ENCODE assay signal across 28 cellular contexts in genomic region chr16:10896723-10897122, GRCh38. TPM values are rescaled to one million over a fixed set of nuclear protein-coding genes. Genes with fewer than 3 reads are reported as not detected.
DNase-seq lines count a peak whose midpoint lies in the region; ATAC-seq, FAIRE-seq and TF ChIP-seq lines count a peak whose summit lies in the region.
"Had no signal": no experiment of that assay in that cellular context is flagged by ENCODE, and none has a peak within 500 bp of the region (broad histone marks: within the 10 kb centered on the region; RNA-seq: fewer than 3 reads in every experiment).

No MANE protein-coding gene starts in this region.

- no peak for DNase-seq in GM19239 (ENCODE audit: insufficient read length, low spot score)
- DNase-seq in sciatic nerve (ENCODE audit: low spot score): no peak
- no peak for DNase-seq in T-helper 2 cell treated with Interferon-gamma antibody and Interleukin-4, amounts not matched to agents 5 μg/mL and 100 μg/mL, for 36 hours (ENCODE audit: low spot score)
- DNase-seq in GM20000 (ENCODE audit: low spot score): no peak
- DNase-seq in WERI-Rb-1: no peak
- DNase-seq: activated CD4-positive, alpha-beta T cell treated with anti-CD3 and anti-CD28 coated beads for 4 hours; activated naive CD4-positive, alpha-beta T cell treated with Interleukin-2 at 50 U/mL for 16 hours; activated T-cell treated with anti-CD3 and anti-CD28 coated beads, Interleukin-2, amount 50 U/mL, for 4 hours; brain microvascular endothelial cell; CD8-positive, alpha-beta T cell; DMS53; effector CD8-positive, alpha-beta T cell; erythroblast; foreskin keratinocyte; GDM1; HCEC 1CT; left colon; NCI-H1436; NCI-H446 treated with DMSO at 0.1 percent for 48 hours; SJCRH30; stimulated activated CD4-positive, alpha-beta T cell treated with anti-CD3 and anti-CD28 coated beads, Interleukin-4, amount 100 ng/mL, for 24 hours; stimulated activated naive CD8-positive, alpha-beta T cell treated with anti-CD3 and anti-CD28 coated beads, Interleukin-15, Interleukin-2, amounts not matched to agents 100 U/mL and 50 U/mL, for 24 hours; T-helper 1 cell had no signal

- peak; percentile 11 for FAIRE-seq in GM19239 (lab: Jason Lieb, UNC)

- H3K9me3 Mint-ChIP-seq in T-helper 2 cell treated with Interferon-gamma antibody and Interleukin-4, amounts not matched to agents 5 μg/mL and 100 μg/mL, for 36 hours: no peaks in the 10 kb centered on the region
- H3K9me3 Mint-ChIP-seq: activated T-cell treated with anti-CD3 and anti-CD28 coated beads, Interleukin-2, amount 50 U/mL, for 4 hours; CD8-positive, alpha-beta T cell; natural killer cell treated with Interleukin-12 subunit alpha and Interleukin-12 subunit beta and Interleukin-15 and Interleukin-18, amount 100 ng/mL, for 72 hours had no signal

- no peak overlapping the region for H3K4me3 Mint-ChIP-seq in T-helper 2 cell treated with Interferon-gamma antibody and Interleukin-4, amounts not matched to agents 5 μg/mL and 100 μg/mL, for 36 hours
- H3K4me3 Mint-ChIP-seq: activated T-cell treated with anti-CD3 and anti-CD28 coated beads, Interleukin-2, amount 50 U/mL, for 4 hours; CD8-positive, alpha-beta T cell; natural killer cell treated with Interleukin-12 subunit alpha and Interleukin-12 subunit beta and Interleukin-15 and Interleukin-18, amount 100 ng/mL, for 72 hours had no signal

- H3K4me3 ChIP-seq in DOHH2 (ENCODE audit: low read length): peak overlapping the region; percentile 50
- peak overlapping the region; percentile 66 for H3K4me3 ChIP-seq in OCI-LY3 (ENCODE audit: low read length)
- no peak overlapping the region for H3K4me3 ChIP-seq in WERI-Rb-1 (ENCODE audit: low read depth, low read length)
- H3K4me3 ChIP-seq: Peyer's patch, SJCRH30 had no signal

- peaks cover 42% of the 10 kb centered on the region for H3K36me3 Mint-ChIP-seq in T-helper 2 cell treated with Interferon-gamma antibody and Interleukin-4, amounts not matched to agents 5 μg/mL and 100 μg/mL, for 36 hours (ENCODE audit: low read depth)
- H3K36me3 Mint-ChIP-seq: CD8-positive, alpha-beta T cell had no signal

- H3K79me2 ChIP-seq in DOHH2 (ENCODE audit: control insufficient read depth, low read length) (peaks cover 34% of the 10 kb centered on the region), OCI-LY3 (ENCODE audit: low read length) (peaks cover 91% of the 10 kb centered on the region)

- H3K9me3 ChIP-seq in DOHH2 (ENCODE audit: control insufficient read depth, insufficient read depth, low read length) (no peaks in the 10 kb centered on the region), OCI-LY3 (ENCODE audit: insufficient read depth, low read length) (no peaks in the 10 kb centered on the region), WERI-Rb-1 (ENCODE audit: severe bottlenecking) (no peaks in the 10 kb centered on the region)
- H3K9me3 ChIP-seq: Peyer's patch, SJCRH30 had no signal

- H3K4me2 ChIP-seq in DOHH2 (ENCODE audit: low read length) (peak overlapping the region; percentile 65), OCI-LY3 (ENCODE audit: low read length) (peak overlapping the region; percentile 91)

- no peaks in the 10 kb centered on the region for H3K27me3 ChIP-seq in DOHH2 (ENCODE audit: control insufficient read depth, low read length)
- no peaks in the 10 kb centered on the region for H3K27me3 ChIP-seq in OCI-LY3 (ENCODE audit: low read depth, low read length)
- no peaks in the 10 kb centered on the region for H3K27me3 ChIP-seq in WERI-Rb-1 (ENCODE audit: insufficient read depth, low read depth, severe bottlenecking)
- H3K27me3 ChIP-seq: brain microvascular endothelial cell, foreskin keratinocyte, Peyer's patch, SJCRH30 had no signal

- intact Hi-C loops in sciatic nerve (cut with DNase I): no loop called here

- H3K36me3 ChIP-seq in DOHH2 (ENCODE audit: control insufficient read depth, low read length) (peaks cover 71% of the 10 kb centered on the region), OCI-LY3 (replicated peaks; ENCODE audit: low read depth, low read length) (peaks cover 80% of the 10 kb centered on the region), WERI-Rb-1 (no peaks in the 10 kb centered on the region)
- H3K36me3 ChIP-seq: brain microvascular endothelial cell, SJCRH30 had no signal

- H3K4me1 ChIP-seq in DOHH2 (ENCODE audit: control insufficient read depth, low read length) (peaks cover 61% of the 10 kb centered on the region), OCI-LY3 (ENCODE audit: low read length) (peaks cover 74% of the 10 kb centered on the region)
- H3K4me1 ChIP-seq: foreskin keratinocyte, SJCRH30 had no signal

- no peak overlapping the region for H3K27ac Mint-ChIP-seq in T-helper 2 cell treated with Interferon-gamma antibody and Interleukin-4, amounts not matched to agents 5 μg/mL and 100 μg/mL, for 36 hours
- H3K27ac Mint-ChIP-seq: CD8-positive, alpha-beta T cell; natural killer cell treated with Interleukin-12 subunit alpha and Interleukin-12 subunit beta and Interleukin-15 and Interleukin-18, amount 100 ng/mL, for 72 hours had no signal

- H3K27ac ChIP-seq in DOHH2 (ENCODE audit: low read depth, low read length) (peak overlapping the region; percentile 86), OCI-LY3 (ENCODE audit: low read length) (peak overlapping the region; percentile 98), WERI-Rb-1 (no peak overlapping the region)
- H3K27ac ChIP-seq: brain microvascular endothelial cell, foreskin keratinocyte, SJCRH30 had no signal

- 0 out of 2 replicates have a peak, but pooled peaks cover 4% of the 10 kb centered on the region for H4K20me1 ChIP-seq in DOHH2 (ENCODE audit: control insufficient read depth, insufficient read depth, low read depth, low read length)
- peaks cover 85% of the 10 kb centered on the region for H4K20me1 ChIP-seq in OCI-LY3 (ENCODE audit: insufficient read depth, low read length)

- H3K9me2 ChIP-seq in DOHH2 (replicated peaks; ENCODE audit: control insufficient read depth, low read length): no peaks in the 10 kb centered on the region

- peaks cover under 1% of the 10 kb centered on the region for H3K4me1 Mint-ChIP-seq in T-helper 2 cell treated with Interferon-gamma antibody and Interleukin-4, amounts not matched to agents 5 μg/mL and 100 μg/mL, for 36 hours (ENCODE audit: low read depth)

- peaks cover 24% of the 10 kb centered on the region for H3F3A ChIP-seq in DOHH2 (ENCODE audit: control insufficient read depth, insufficient read depth)

- H3K27me3 Mint-ChIP-seq in T-helper 2 cell treated with Interferon-gamma antibody and Interleukin-4, amounts not matched to agents 5 μg/mL and 100 μg/mL, for 36 hours (ENCODE audit: low read depth): no peaks in the 10 kb centered on the region
- H3K27me3 Mint-ChIP-seq: natural killer cell treated with Interleukin-12 subunit alpha and Interleukin-12 subunit beta and Interleukin-15 and Interleukin-18, amount 100 ng/mL, for 72 hours had no signal

- ATAC-seq in sciatic nerve: peak; percentile 51
- ATAC-seq: activated T-cell treated with anti-CD3 and anti-CD28 coated beads, Interleukin-2, amount 50 U/mL, for 4 hours; CD8-positive, alpha-beta T cell; foreskin keratinocyte; left colon; natural killer cell treated with Interleukin-12 subunit alpha and Interleukin-12 subunit beta and Interleukin-15 and Interleukin-18, amount 100 ng/mL, for 72 hours; stimulated activated naive CD8-positive, alpha-beta T cell treated with anti-CD3 and anti-CD28 coated beads, Interleukin-15, Interleukin-2, amounts not matched to agents 100 U/mL and 50 U/mL, for 24 hours had no signal

- H2AFZ ChIP-seq in OCI-LY3 (ENCODE audit: low read depth, low read length): no peak overlapping the region

- peak overlapping the region; percentile 82 for H3K9ac ChIP-seq in OCI-LY3 (ENCODE audit: low read length)

- TF ChIP-seq CTCF in DOHH2 (IDR thresholded peaks at IDR 0.05; ENCODE audit: low read depth, low read length, poor library complexity, severe bottlenecking) (no peak), OCI-LY3 (IDR thresholded peaks at IDR 0.05; ENCODE audit: low read depth, low read length) (no peak), GM20000 (IDR thresholded peaks at IDR 0.05; ENCODE audit: extremely low read depth, missing control alignments) (no peak), WERI-Rb-1 (IDR thresholded peaks at IDR 0.05; ENCODE audit: low read depth, low read length) (no peak)

RNA-seq across cellular contexts. Expression of gene CIITA, which starts 19.7 kb away (rescaled TPM):
- 51.9 TPM for total RNA-seq in sciatic nerve
- total RNA-seq: MCF 10A had no signal

RNA-seq across cellular contexts. Expression of gene DEXI, which starts 45.5 kb away (rescaled TPM):
- total RNA-seq in sciatic nerve: 31.7 TPM

RNA-seq across cellular contexts. Expression of gene CLEC16A, which starts 47.6 kb away (rescaled TPM):
- 39.4 TPM for total RNA-seq in sciatic nerve
